16 cellular contexts compared by ENCODE assay signal in the genomic region with DNA sequence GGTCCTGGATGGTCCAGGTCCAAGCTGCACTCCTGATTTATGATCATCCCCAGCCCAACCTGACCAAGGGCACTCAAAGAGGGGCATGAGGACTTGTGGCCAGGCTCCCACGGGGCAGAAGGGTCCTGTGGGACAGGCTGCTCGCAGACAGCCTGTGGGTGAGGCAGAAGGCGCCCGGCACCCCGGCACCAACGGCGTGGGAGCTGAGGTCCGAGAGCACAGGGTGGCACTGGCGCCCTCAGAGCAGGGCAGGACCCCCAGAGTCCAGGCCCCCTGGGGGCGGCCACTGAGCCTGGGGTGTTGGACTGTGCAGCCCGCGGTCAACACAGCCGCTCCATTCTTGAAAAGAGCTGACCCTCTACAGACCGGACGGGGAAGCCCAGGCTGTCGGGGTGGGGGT. TPM values are rescaled to one million over a fixed set of nuclear protein-coding genes. Genes with fewer than 3 reads are reported as not detected.
DNase-seq lines count a peak whose midpoint lies in the region; ATAC-seq and TF ChIP-seq lines count a peak whose summit lies in the region.
"Had no signal": no experiment of that assay in that cellular context is flagged by ENCODE, and none has a peak within 500 bp of the region (broad histone marks: within the 10 kb centered on the region; RNA-seq: fewer than 3 reads in every experiment).

No MANE protein-coding gene starts in this region.

- intact Hi-C loops in sciatic nerve (cut with DNase I): no loop called here

- H3K36me3 ChIP-seq in BE2C: no peaks in the 10 kb centered on the region

- H3K4me3 ChIP-seq in BE2C (ENCODE audit: low read depth, low read length): no peak overlapping the region

- no peak for TF ChIP-seq CTCF in BE2C (IDR thresholded peaks at IDR 0.05; ENCODE audit: low read depth, low read length)

- H3K9me3 ChIP-seq in BE2C: no peaks in the 10 kb centered on the region

- H3K27me3 ChIP-seq in BE2C: peaks cover 13% of the 10 kb centered on the region

- H3K4me1 ChIP-seq in BE2C: no peaks in the 10 kb centered on the region

- ATAC-seq in sciatic nerve (no peak), HG03175 (IDR thresholded peaks at IDR 0.05; ENCODE audit: unreplicated experiment) (no peak)

- DNase-seq in activated CD8-positive, alpha-beta memory T cell treated with anti-CD3 and anti-CD28 coated beads, Interleukin-2, amount 50 U/mL, for 4 hours: peak; percentile 14
- DNase-seq in activated CD8-positive, alpha-beta memory T cell treated with anti-CD3 and anti-CD28 coated beads for 24 hours: no peak
- DNase-seq in BE2C (peak; percentile 8), islet precursor cell (peak; percentile 48), sciatic nerve (ENCODE audit: low spot score) (peak; percentile 49), COLO829 (ENCODE audit: low spot score) (no peak)
- DNase-seq in central memory CD4-positive, alpha-beta T cell: no peak
- DNase-seq: AML-193; H9; NCI-H1092; NCI-H2107; NCI-H69; NK-92 treated with Interleukin-12 subunit alpha and Interleukin-12 subunit beta, amount 100 ng/mL, for 24 hours had no signal

RNA-seq across cellular contexts. Expression of a gene that starts 3.3 kb away (rescaled TPM):
- not detected for polyA plus RNA-seq in BE2C (2012; ENCODE audit: insufficient read depth, insufficient read length, low read depth)
- not detected for total RNA-seq in sciatic nerve
- total RNA-seq: CD4-positive, alpha-beta memory T cell; MCF 10A had no signal
- polyA plus RNA-seq: CD4-positive, alpha-beta memory T cell had no signal

RNA-seq across cellular contexts. Expression of a gene that starts 48.7 kb away (rescaled TPM):
- polyA plus RNA-seq in BE2C (2012; ENCODE audit: insufficient read depth, insufficient read length, low read depth): 286 TPM
- 62.2 TPM for total RNA-seq in sciatic nerve

RNA-seq across cellular contexts. Expression of a gene that starts 48.8 kb away (rescaled TPM):
- polyA plus RNA-seq in BE2C (2012; ENCODE audit: insufficient read depth, insufficient read length, low read depth): not detected
- total RNA-seq in sciatic nerve: not detected
- total RNA-seq: CD4-positive, alpha-beta memory T cell; H9; MCF 10A had no signal
- polyA plus RNA-seq: CD4-positive, alpha-beta memory T cell had no signal

Comparison
In these comparisons a context has a peak if more than half of its experiments do, and no peak if none do; other contexts are left out.
1. DNase-seq: peak in activated CD8-positive, alpha-beta memory T cell treated with anti-CD3 and anti-CD28 coated beads, Interleukin-2, amount 50 U/mL, for 4 hours (single experiment), BE2C (single experiment), islet precursor cell (single experiment) and sciatic nerve (single experiment); none in activated CD8-positive, alpha-beta memory T cell treated with anti-CD3 and anti-CD28 coated beads for 24 hours (single experiment), central memory CD4-positive, alpha-beta T cell (single experiment) and COLO829 (single experiment).